In genomic region chr17:43983515-43984411, GRCh38 we compare ENCODE assay signal across 8 cellular contexts. TPM values are rescaled to one million over a fixed set of nuclear protein-coding genes. Genes with fewer than 3 reads are reported as not detected.
DNase-seq lines count a peak whose midpoint lies in the region; ATAC-seq and TF ChIP-seq lines count a peak whose summit lies in the region.

No MANE protein-coding gene starts in this region.

- no peak overlapping the region for H2BK5ac ChIP-seq in trophoblast cell (ENCODE audit: low read depth, low read length, poor library complexity)

- no peak overlapping the region for H3K27ac ChIP-seq in trophoblast cell (ENCODE audit: low read depth, low read length)

- H2AK5ac ChIP-seq in trophoblast cell (ENCODE audit: low read length) = no peak overlapping the region

- DNase-seq in EH (ENCODE audit: low read depth) (peak; percentile 18), NT2/D1 (ENCODE audit: low read depth, low spot score) (no peak), fibroblast of mammary gland (ENCODE audit: low read depth) (no peak), trophoblast cell (peak in 1 of 2 donors; percentile 10), cortex of kidney (lab: John Stamatoyannopoulos, UW) (no peak), pons (ENCODE audit: low spot score) (no peak), AG08396 (ENCODE audit: low spot score) (no peak)

- no peak overlapping the region for H4K91ac ChIP-seq in trophoblast cell (ENCODE audit: low read depth, low read length)

- H3K18ac ChIP-seq in trophoblast cell (ENCODE audit: low read length) = no peak overlapping the region

- no peaks in the 10 kb centered on the region for H3K36me3 ChIP-seq in NT2/D1 (ENCODE audit: insufficient read depth, insufficient read length, low read length)
- H3K36me3 ChIP-seq in trophoblast cell (ENCODE audit: control insufficient read depth in 1 of 2, insufficient read depth in 2 of 2, low read length in 2 of 2) = no peaks in the 10 kb centered on the region

- H3K9ac ChIP-seq in NT2/D1 (ENCODE audit: insufficient read length, low read depth) (peak overlapping the region; percentile 73), trophoblast cell (ENCODE audit: low read length) (no peak overlapping the region)

- peaks cover 25% of the 10 kb centered on the region for H3K27me3 ChIP-seq in NT2/D1 (ENCODE audit: insufficient read depth, insufficient read length)
- H3K27me3 ChIP-seq in trophoblast cell (ENCODE audit: insufficient read depth, low read length) = peaks cover 21% of the 10 kb centered on the region

- no peak overlapping the region for H3K23ac ChIP-seq in trophoblast cell (ENCODE audit: low read length)

- H3K79me2 ChIP-seq in trophoblast cell (ENCODE audit: control insufficient read depth, insufficient read depth, low read length, poor library complexity) = no peaks in the 10 kb centered on the region

- H3K4me3 ChIP-seq in NT2/D1 (ENCODE audit: insufficient read length, low read depth) (peak overlapping the region; percentile 62), fibroblast of mammary gland (ENCODE audit: control insufficient read depth, low read depth, low read length) (peak overlapping the region; percentile 32), trophoblast cell (ENCODE audit: low read depth, low read length) (peak overlapping the region; percentile 58)

- peak; percentile 40 for TF ChIP-seq CTCF in fibroblast of mammary gland (conservative IDR thresholded peaks at IDR 0.05; ENCODE audit: control insufficient read depth, insufficient read depth, low read depth, low read length)

- H3K4me1 ChIP-seq in NT2/D1 (ENCODE audit: insufficient read depth, insufficient read length) (peaks cover 6% of the 10 kb centered on the region), trophoblast cell (ENCODE audit: control insufficient read depth in 1 of 2, insufficient read depth in 2 of 2, low read length in 2 of 2) (peaks cover 4 to 9% of the 10 kb centered on the region in 2 experiments)

- H3K9me3 ChIP-seq in NT2/D1 (ENCODE audit: insufficient read depth, low read length) (no peaks in the 10 kb centered on the region), trophoblast cell (ENCODE audit: insufficient read depth, low read depth, low read length) (no peaks in the 10 kb centered on the region)

- H3K79me1 ChIP-seq in trophoblast cell (ENCODE audit: low read length) = no peaks in the 10 kb centered on the region

- H4K12ac ChIP-seq in trophoblast cell (ENCODE audit: low read depth, low read length) = no peak overlapping the region

- no peak overlapping the region for H3K14ac ChIP-seq in trophoblast cell (ENCODE audit: low read length)

- no peak for ATAC-seq in GM21529 (IDR thresholded peaks at IDR 0.05; ENCODE audit: unreplicated experiment)

- no CpG with 5 or more reads among the region's 78 CpGs for WGBS in trophoblast cell (ENCODE audit: extremely low coverage, insufficient coverage, insufficient read length)

- H3K4me2 ChIP-seq in trophoblast cell (ENCODE audit: low read length) = peak overlapping the region; percentile 77

- no peak overlapping the region for H4K8ac ChIP-seq in trophoblast cell (ENCODE audit: low read depth, low read length)

- no peak overlapping the region for H2BK120ac ChIP-seq in trophoblast cell (ENCODE audit: insufficient read depth, low read length, poor library complexity)

- peak overlapping the region; percentile 17 for H2AFZ ChIP-seq in trophoblast cell (ENCODE audit: insufficient read depth, low read length, poor library complexity)

- no peak overlapping the region for H2BK12ac ChIP-seq in trophoblast cell (ENCODE audit: low read length)

- no peak overlapping the region for H3K4ac ChIP-seq in trophoblast cell (ENCODE audit: low read depth, low read length)

RNA-seq across cellular contexts. Expression of gene NAGS, which starts 20.7 kb away (rescaled TPM):
- polyA plus RNA-seq in trophoblast cell (2013) = 1.1 and 1.3 TPM in 2 replicates

RNA-seq across cellular contexts. Expression of gene PYY, which starts 30.0 kb away (rescaled TPM):
- polyA plus RNA-seq in trophoblast cell (2013) = 0.07 TPM in 1 of 2 replicates, not detected in the other

RNA-seq across cellular contexts. Expression of gene TMEM101, which starts 31.0 kb away (rescaled TPM):
- polyA plus RNA-seq in trophoblast cell (2013) = 18.6 and 19.3 TPM in 2 replicates

RNA-seq across cellular contexts. Expression of gene PPY, which starts 41.5 kb away (rescaled TPM):
- polyA plus RNA-seq in trophoblast cell (2013) = 1.1 and 1.3 TPM in 2 replicates
